Comparison of ENCODE assay signal across 13 cellular contexts in genomic region chr18:29191263-29191662, GRCh38.
A peak's percentile ranks its signal among the peaks of the same experiment; 100 is the strongest.
DNase-seq lines count a peak whose midpoint lies in the region; ATAC-seq and TF ChIP-seq lines count a peak whose summit lies in the region.
"Had no signal": no experiment of that assay in that cellular context is flagged by ENCODE, and none has a peak within 500 bp of the region (broad histone marks: within the 10 kb centered on the region; RNA-seq: fewer than 3 reads in every experiment).

No MANE protein-coding gene starts in this region.

- no peak overlapping the region for H3K4me3 ChIP-seq in H7 (ENCODE audit: insufficient read depth, low read depth, low read length)
- H3K4me3 ChIP-seq in foreskin fibroblast (ENCODE audit: low read depth in 1 of 2, low read length in 2 of 2): no peak overlapping the region
- H3K4me3 ChIP-seq: lower lobe of right lung, SJSA1, stomach had no signal

- intact Hi-C loops in left ventricle myocardium superior (cut with micrococcal nuclease): no loop called here

- CTCF ChIA-PET in RWPE1 (lab: Yijun Ruan, JAX): interaction anchor here (0.6 kb wide), 2 partner anchors 17 to 141 kb away, joined by 3 to 4 read pairs; no protein-coding TSS in a partner anchor

- peak; percentile 13 for DNase-seq in ACHN
- DNase-seq in H7: peak; percentile 10
- peak; percentile 2 for DNase-seq in RWPE1 (ENCODE audit: low spot score)
- DNase-seq in foreskin fibroblast: peak; percentile 40 to 60
- no peak for DNase-seq in left ventricle myocardium superior
- DNase-seq in caudate nucleus (lab: John Stamatoyannopoulos, UW): no peak
- DNase-seq: effector memory CD8-positive, alpha-beta T cell; lower lobe of right lung; NCI-H1694; stomach had no signal

- POLR2A ChIA-PET in RWPE1 (lab: Yijun Ruan, JAX; ENCODE audit: low non-redundant PET): no interaction called here

- no peak for TF ChIP-seq CTCF in RWPE1 (conservative IDR thresholded peaks at IDR 0.05; ENCODE audit: low read depth)
- peak; percentile 53 for TF ChIP-seq CTCF in foreskin fibroblast (IDR thresholded peaks at IDR 0.05; ENCODE audit: low read depth, low read length)

- no peaks in the 10 kb centered on the region for H3K36me3 ChIP-seq in H7 (replicated peaks; ENCODE audit: control insufficient read depth, insufficient read depth, low read length)
- H3K36me3 ChIP-seq: lower lobe of right lung, SJSA1, stomach had no signal

- ATAC-seq in HG02623 (IDR thresholded peaks at IDR 0.05; ENCODE audit: unreplicated experiment) (no peak), HG03039 (IDR thresholded peaks at IDR 0.05; ENCODE audit: unreplicated experiment) (no peak), left ventricle myocardium superior (no peak)
- ATAC-seq: effector memory CD8-positive, alpha-beta T cell; lower lobe of right lung had no signal

- H3K27ac ChIP-seq in RWPE1 (no peak overlapping the region), caudate nucleus (ENCODE audit: low read depth, low read length) (no peak overlapping the region)
- H3K27ac ChIP-seq: lower lobe of right lung, SJSA1, stomach had no signal

- in situ Hi-C loops in ACHN (cut with HindIII; ENCODE audit: low pct_ligation_motif_present, low pct_unique_long_range_greater_than_20kb, low sequenced_read_pairs): no loop called here

- no peaks in the 10 kb centered on the region for H3K27me3 ChIP-seq in H7 (ENCODE audit: control insufficient read depth, insufficient read depth, low read length)
- H3K27me3 ChIP-seq: SJSA1, stomach had no signal

Comparison
In these comparisons a context has a peak if more than half of its experiments do, and no peak if none do; other contexts are left out.
1. DNase-seq: peak in ACHN (single experiment), H7 (single experiment), RWPE1 (single experiment) and foreskin fibroblast (2 of 2); none in left ventricle myocardium superior (single experiment) and caudate nucleus (0 of 61).